In the genomic region with DNA sequence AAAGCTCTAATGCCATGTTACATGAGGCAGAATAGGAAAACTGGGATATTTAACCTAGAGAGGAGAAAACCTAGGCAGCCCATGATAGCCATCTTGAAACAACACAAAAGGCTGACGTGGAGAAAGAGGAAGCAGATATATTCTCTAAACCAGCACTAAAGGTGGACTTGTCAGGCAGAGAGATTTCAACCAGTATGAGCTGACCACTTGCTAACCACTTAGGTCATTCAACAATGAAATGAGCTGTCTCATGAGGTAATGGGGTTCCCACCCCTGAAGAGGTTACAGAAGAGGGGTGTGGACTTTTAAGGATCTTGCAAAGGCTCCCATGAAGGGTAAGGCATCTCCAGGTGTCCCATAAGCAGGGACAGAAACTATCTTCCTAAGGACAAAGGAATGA, we compare ENCODE assay signal across 23 cellular contexts. TPM values are rescaled to one million over a fixed set of nuclear protein-coding genes. Genes with fewer than 3 reads are reported as not detected.
A peak's percentile ranks its signal among the peaks of the same experiment; 100 is the strongest.
DNase-seq lines count a peak whose midpoint lies in the region; ATAC-seq lines count a peak whose summit lies in the region.
"Had no signal": no experiment of that assay in that cellular context is flagged by ENCODE, and none has a peak within 500 bp of the region (broad histone marks: within the 10 kb centered on the region; RNA-seq: fewer than 3 reads in every experiment).

No MANE protein-coding gene starts in this region.

- no peak overlapping the region for H3K27ac ChIP-seq in trophoblast cell (ENCODE audit: low read depth, low read length)
- H3K27ac ChIP-seq: parathyroid adenoma, sigmoid colon, SK-N-MC, tibial nerve had no signal

- H4K8ac ChIP-seq in trophoblast cell (ENCODE audit: low read depth, low read length): no peak overlapping the region

- H4K91ac ChIP-seq in trophoblast cell (ENCODE audit: low read depth, low read length): no peak overlapping the region

- no peak for DNase-seq in natural killer cell treated with Interleukin-12 subunit alpha and Interleukin-12 subunit beta and Interleukin-15 and Interleukin-18, amount 100 ng/mL, for 72 hours (ENCODE audit: low spot score)
- DNase-seq in trophoblast cell: no peak
- DNase-seq: activated CD4-positive, alpha-beta T cell treated with anti-CD3 and anti-CD28 coated beads, Interleukin-2, amount 50 U/mL, for 48 hours; activated naive CD4-positive, alpha-beta T cell; activated T-cell treated with anti-CD3 and anti-CD28 coated beads for 4 hours; CD8-positive, alpha-beta memory T cell; head of caudate nucleus; KG1; naive thymus-derived CD8-positive, alpha-beta T cell; NCI-H1048; NCI-H2081 treated with DMSO at 0.1 percent for 48 hours; sigmoid colon; stimulated activated naive CD4-positive, alpha-beta T cell treated with Interleukin-2 at 50 U/mL for 16 hours had no signal

- no peak overlapping the region for H3K14ac ChIP-seq in trophoblast cell (ENCODE audit: low read length)

- H3K23ac ChIP-seq in trophoblast cell (ENCODE audit: low read length): no peak overlapping the region

- peak; percentile 56 for ATAC-seq in GM18907 (IDR thresholded peaks at IDR 0.05; ENCODE audit: unreplicated experiment)
- ATAC-seq in HG02759 (IDR thresholded peaks at IDR 0.05; ENCODE audit: unreplicated experiment): peak; percentile 42
- peak; percentile 37 for ATAC-seq in HG03469 (IDR thresholded peaks at IDR 0.05; ENCODE audit: unreplicated experiment)
- peak; percentile 65 to 72 for ATAC-seq in natural killer cell treated with Interleukin-12 subunit alpha and Interleukin-12 subunit beta and Interleukin-15 and Interleukin-18, amount 100 ng/mL, for 72 hours
- no peak for ATAC-seq in HG03045 (IDR thresholded peaks at IDR 0.05; ENCODE audit: unreplicated experiment)
- ATAC-seq in GM18519 (IDR thresholded peaks at IDR 0.05; ENCODE audit: low FRiP score, unreplicated experiment): no peak
- ATAC-seq: naive thymus-derived CD8-positive, alpha-beta T cell; WTC11 had no signal

- H3K9me3 ChIP-seq in trophoblast cell (ENCODE audit: insufficient read depth, low read depth, low read length): no peaks in the 10 kb centered on the region

- peaks cover 5% of the 10 kb centered on the region for H3K9me3 Mint-ChIP-seq in natural killer cell treated with Interleukin-12 subunit alpha and Interleukin-12 subunit beta and Interleukin-15 and Interleukin-18, amount 100 ng/mL, for 72 hours

- H4K12ac ChIP-seq in trophoblast cell (ENCODE audit: low read depth, low read length): no peak overlapping the region

- H3K4me1 Mint-ChIP-seq in natural killer cell treated with Interleukin-12 subunit alpha and Interleukin-12 subunit beta and Interleukin-15 and Interleukin-18, amount 100 ng/mL, for 72 hours (ENCODE audit: low read depth in 2 of 2): peaks cover 18 to 22% of the 10 kb centered on the region in 2 donors
- H3K4me1 Mint-ChIP-seq: CD8-positive, alpha-beta memory T cell; WTC11 had no signal

- no peak overlapping the region for H2AK5ac ChIP-seq in trophoblast cell (ENCODE audit: low read length)

- no peak overlapping the region for H3K9ac ChIP-seq in trophoblast cell (ENCODE audit: low read length)
- H3K9ac ChIP-seq: parathyroid adenoma had no signal

- no peak overlapping the region for H2BK12ac ChIP-seq in trophoblast cell (ENCODE audit: low read length)

- no peak overlapping the region for H3K18ac ChIP-seq in trophoblast cell (ENCODE audit: low read length)

- H2BK5ac ChIP-seq in trophoblast cell (ENCODE audit: low read depth, low read length, poor library complexity): no peak overlapping the region

- H3K36me3 Mint-ChIP-seq in natural killer cell treated with Interleukin-12 subunit alpha and Interleukin-12 subunit beta and Interleukin-15 and Interleukin-18, amount 100 ng/mL, for 72 hours: peaks cover 13% of the 10 kb centered on the region
- H3K36me3 Mint-ChIP-seq: WTC11 had no signal

- no peak overlapping the region for H3K4me3 ChIP-seq in trophoblast cell (ENCODE audit: low read depth, low read length)
- H3K4me3 ChIP-seq: sigmoid colon, SK-N-MC, tibial nerve had no signal

- no peaks in the 10 kb centered on the region for H3K79me2 ChIP-seq in trophoblast cell (ENCODE audit: control insufficient read depth, insufficient read depth, low read length, poor library complexity)
- H3K79me2 ChIP-seq: parathyroid adenoma had no signal

- no peaks in the 10 kb centered on the region for H3K27me3 Mint-ChIP-seq in natural killer cell treated with Interleukin-12 subunit alpha and Interleukin-12 subunit beta and Interleukin-15 and Interleukin-18, amount 100 ng/mL, for 72 hours

- H3K4me3 Mint-ChIP-seq in natural killer cell treated with Interleukin-12 subunit alpha and Interleukin-12 subunit beta and Interleukin-15 and Interleukin-18, amount 100 ng/mL, for 72 hours: peak overlapping the region; percentile 23
- H3K4me3 Mint-ChIP-seq: CD8-positive, alpha-beta memory T cell; naive thymus-derived CD8-positive, alpha-beta T cell; T-helper 2 cell treated with Interferon-gamma antibody and Interleukin-4, amounts not matched to agents 5 μg/mL and 100 μg/mL, for 36 hours; WTC11 had no signal

- H3K4me2 ChIP-seq in trophoblast cell (ENCODE audit: low read length): no peak overlapping the region

- H2AFZ ChIP-seq in trophoblast cell (ENCODE audit: insufficient read depth, low read length, poor library complexity): no peak overlapping the region
- H2AFZ ChIP-seq: parathyroid adenoma had no signal

- no peak overlapping the region for H3K4ac ChIP-seq in trophoblast cell (ENCODE audit: low read depth, low read length)

- H2BK120ac ChIP-seq in trophoblast cell (ENCODE audit: insufficient read depth, low read length, poor library complexity): no peak overlapping the region

- WGBS in trophoblast cell (ENCODE audit: extremely low coverage, insufficient coverage, insufficient read length): no CpG with 5 or more reads among the region's 1 CpG

- H3K36me3 ChIP-seq in trophoblast cell (ENCODE audit: control insufficient read depth in 1 of 2, insufficient read depth in 2 of 2, low read length in 2 of 2): no peaks in the 10 kb centered on the region
- H3K36me3 ChIP-seq: sigmoid colon, tibial nerve had no signal

- no peaks in the 10 kb centered on the region for H3K79me1 ChIP-seq in trophoblast cell (ENCODE audit: low read length)

- H3K4me1 ChIP-seq in trophoblast cell (ENCODE audit: control insufficient read depth in 1 of 2, insufficient read depth in 2 of 2, low read length in 2 of 2): no peaks in the 10 kb centered on the region
- H3K4me1 ChIP-seq: parathyroid adenoma, sigmoid colon, tibial nerve had no signal

- H3K27me3 ChIP-seq in trophoblast cell (ENCODE audit: insufficient read depth, low read length): no peaks in the 10 kb centered on the region
- H3K27me3 ChIP-seq: sigmoid colon, tibial nerve had no signal

- H3K27ac Mint-ChIP-seq in natural killer cell treated with Interleukin-12 subunit alpha and Interleukin-12 subunit beta and Interleukin-15 and Interleukin-18, amount 100 ng/mL, for 72 hours: peak overlapping the region in 1 of 2 donors; percentile 30
- H3K27ac Mint-ChIP-seq: CD8-positive, alpha-beta memory T cell; naive thymus-derived CD8-positive, alpha-beta T cell; T-helper 2 cell treated with Interferon-gamma antibody and Interleukin-4, amounts not matched to agents 5 μg/mL and 100 μg/mL, for 36 hours; WTC11 had no signal

RNA-seq across cellular contexts. Expression of gene EGR2, which starts 26.8 kb away (rescaled TPM):
- 100 to 1,000 TPM in 1 of 2 donors, 10 to 100 TPM in 1; 14.3 to 116 TPM for total RNA-seq in natural killer cell treated with Interleukin-12 subunit alpha and Interleukin-12 subunit beta and Interleukin-15 and Interleukin-18, amount 100 ng/mL, for 72 hours
- 0.07 and 0.10 TPM in 2 replicates for polyA plus RNA-seq in trophoblast cell (2013)
- polyA plus RNA-seq: CD8-positive, alpha-beta memory T cell had no signal

RNA-seq across cellular contexts. Expression of gene ADO, which starts 38.5 kb away (rescaled TPM):
- total RNA-seq in natural killer cell treated with Interleukin-12 subunit alpha and Interleukin-12 subunit beta and Interleukin-15 and Interleukin-18, amount 100 ng/mL, for 72 hours: 10 to 100 TPM; 26.3 to 49.2 TPM
- 10.0 and 10.6 TPM in 2 replicates for polyA plus RNA-seq in trophoblast cell (2013)

Comparison
In these comparisons a context has a peak if more than half of its experiments do, and no peak if none do; other contexts are left out.
1. ATAC-seq: peak in GM18907 (single experiment), HG02759 (single experiment), HG03469 (single experiment) and natural killer cell treated with Interleukin-12 subunit alpha and Interleukin-12 subunit beta and Interleukin-15 and Interleukin-18, amount 100 ng/mL, for 72 hours (2 of 2); none in HG03045 (single experiment) and GM18519 (single experiment).